In genomic region chr1:110346690-110347089, GRCh38 we compare ENCODE assay signal across 1 cellular context.
TF ChIP-seq lines count a peak whose summit lies in the region.

No MANE protein-coding gene starts in this region.

TF ChIP-seq in H1, 55 proteins besides CTCF, POLR2A, EP300 and RAD21:
- TF ChIP-seq JUN (IDR thresholded peaks at IDR 0.05; ENCODE audit: low read depth, low read length) (no peak), HDAC2 (IDR thresholded peaks at IDR 0.05; ENCODE audit: borderline replicate concordance in 1 of 2, low read depth in 2 of 2, low read length in 2 of 2) (no peak)
TF ChIP-seq in H1: peak in this region for 0.
